In the genomic region with DNA sequence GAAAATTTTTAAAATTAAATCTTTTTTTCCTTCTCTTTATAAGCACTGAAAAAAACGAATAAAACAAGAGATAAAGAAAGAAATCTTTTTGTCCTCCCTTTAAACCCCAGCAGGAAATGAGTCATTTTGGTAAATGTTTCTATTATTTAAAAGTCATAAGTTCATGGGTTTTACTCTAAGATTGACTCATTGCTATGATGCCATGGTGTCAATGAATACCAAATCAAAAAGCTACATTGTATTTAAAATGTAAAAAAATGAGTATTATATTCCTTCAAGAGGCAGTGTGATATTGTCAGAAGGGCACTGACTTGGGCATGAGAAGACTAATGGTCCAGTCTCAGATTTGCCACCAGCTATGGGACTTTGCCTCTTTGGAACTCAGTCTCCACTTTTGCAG, we compare ENCODE assay signal across 9 cellular contexts.
DNase-seq lines count a peak whose midpoint lies in the region; ATAC-seq and TF ChIP-seq lines count a peak whose summit lies in the region.
"Had no signal": no experiment of that assay in that cellular context is flagged by ENCODE, and none has a peak within 500 bp of the region (broad histone marks: within the 10 kb centered on the region; RNA-seq: fewer than 3 reads in every experiment).

No MANE protein-coding gene starts in this region.

- no peak overlapping the region for H3K4me3 Mint-ChIP-seq in HFFc6
- H3K4me3 Mint-ChIP-seq: activated CD4-positive, alpha-beta T cell treated with anti-CD3 and anti-CD28 coated beads, Interleukin-2, amount 10 ng/mL, durations not matched to agents 24 days and 14 days had no signal

- H3K4me1 Mint-ChIP-seq in HFFc6 (ENCODE audit: low read depth), result no peaks in the 10 kb centered on the region
- H3K4me1 Mint-ChIP-seq: activated CD4-positive, alpha-beta T cell treated with anti-CD3 and anti-CD28 coated beads, Interleukin-2, amount 10 ng/mL, durations not matched to agents 24 days and 14 days had no signal

- no peaks in the 10 kb centered on the region for H3K36me3 Mint-ChIP-seq in HFFc6 (ENCODE audit: low read depth)

- peak; percentile 19 for DNase-seq in ELR (ENCODE audit: low read depth)
- peak; percentile 19 for DNase-seq in astrocyte of the hippocampus (ENCODE audit: low read depth, low spot score)
- no peak for DNase-seq in OCI-M1 (lab: John Stamatoyannopoulos, UW)
- DNase-seq in globus pallidus (ENCODE audit: low spot score), result no peak
- no peak for DNase-seq in stimulated activated CD4-positive, alpha-beta T cell treated with anti-CD3 and anti-CD28 coated beads, Interleukin-1b, Interleukin-23, amount 100 ng/mL, for 48 hours
- DNase-seq in HFFc6, result no peak
- DNase-seq: activated CD4-positive, alpha-beta T cell treated with anti-CD3 and anti-CD28 coated beads, Interleukin-2, amount 10 ng/mL, durations not matched to agents 24 days and 14 days had no signal

- peak; percentile 82 for ATAC-seq in GM21423 (IDR thresholded peaks at IDR 0.05; ENCODE audit: unreplicated experiment)
- peak; percentile 85 for ATAC-seq in HG03159 (IDR thresholded peaks at IDR 0.05; ENCODE audit: unreplicated experiment)

- no peak for TF ChIP-seq CTCF in HFFc6 (IDR thresholded peaks at IDR 0.05)

- H3K9me3 Mint-ChIP-seq in HFFc6, result peaks cover 10% of the 10 kb centered on the region
- H3K9me3 Mint-ChIP-seq: activated CD4-positive, alpha-beta T cell treated with anti-CD3 and anti-CD28 coated beads, Interleukin-2, amount 10 ng/mL, durations not matched to agents 24 days and 14 days had no signal

- no peak overlapping the region for H3K27ac Mint-ChIP-seq in HFFc6
- H3K27ac Mint-ChIP-seq: activated CD4-positive, alpha-beta T cell treated with anti-CD3 and anti-CD28 coated beads, Interleukin-2, amount 10 ng/mL, durations not matched to agents 24 days and 14 days had no signal

- H3K27me3 Mint-ChIP-seq in HFFc6 (ENCODE audit: insufficient read depth), result no peaks in the 10 kb centered on the region; the same call in 1 of the 2 replicates

Comparison
In these comparisons a context has a peak if more than half of its experiments do, and no peak if none do; other contexts are left out.
1. DNase-seq: peak in ELR (single experiment) and astrocyte of the hippocampus (single experiment); none in OCI-M1 (single experiment), globus pallidus (single experiment), stimulated activated CD4-positive, alpha-beta T cell treated with anti-CD3 and anti-CD28 coated beads, Interleukin-1b, Interleukin-23, amount 100 ng/mL, for 48 hours (single experiment) and HFFc6 (single experiment).